1 cellular context compared by ENCODE assay signal in the genomic region with DNA sequence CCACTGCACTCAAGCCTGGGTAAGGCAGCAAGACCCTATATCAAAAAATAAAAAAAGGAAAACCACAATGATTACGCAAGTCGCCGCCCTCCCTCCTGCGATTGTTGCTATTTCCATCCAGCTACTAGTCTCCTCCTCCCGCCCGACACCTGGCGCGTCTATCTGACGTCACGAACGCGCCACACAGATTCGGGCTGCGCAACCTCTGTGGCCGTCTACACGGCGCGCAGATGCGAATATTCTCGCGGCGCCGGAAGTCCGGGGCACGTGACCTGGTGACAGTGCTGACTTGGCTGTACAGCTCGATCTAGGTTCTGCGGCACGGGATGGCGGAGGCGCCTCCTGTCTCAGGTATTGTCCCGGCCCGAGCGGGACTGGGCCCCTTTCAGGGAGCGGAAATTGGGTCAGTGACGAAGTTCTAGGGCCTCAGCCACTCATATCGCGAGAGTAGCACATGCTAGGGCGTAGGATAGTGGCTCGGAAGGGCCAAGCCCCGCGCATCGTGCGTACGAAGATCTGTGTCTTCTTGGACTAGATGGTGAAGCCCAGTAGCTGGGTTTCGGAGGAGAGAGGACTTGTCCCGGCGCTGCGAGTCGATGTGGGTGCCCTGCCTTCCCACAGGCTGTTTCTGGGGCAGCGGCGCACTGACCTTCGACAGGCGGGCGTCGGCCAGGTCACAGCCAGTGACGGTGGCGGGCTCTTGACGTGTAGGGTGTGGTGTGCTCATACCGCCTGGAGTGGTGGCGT.
A peak's percentile ranks its signal among the peaks of the same experiment; 100 is the strongest.
TF ChIP-seq lines count a peak whose summit lies in the region.

A gene (plus strand): TSS at position 270 of the 747 bp plus-strand sequence. CDS start 57 bp downstream, at position 327.

TF ChIP-seq in K562, 482 proteins besides CTCF, POLR2A, EP300 and RAD21 (continued from another document and continues in another):
- TF ChIP-seq, protein P1, sequence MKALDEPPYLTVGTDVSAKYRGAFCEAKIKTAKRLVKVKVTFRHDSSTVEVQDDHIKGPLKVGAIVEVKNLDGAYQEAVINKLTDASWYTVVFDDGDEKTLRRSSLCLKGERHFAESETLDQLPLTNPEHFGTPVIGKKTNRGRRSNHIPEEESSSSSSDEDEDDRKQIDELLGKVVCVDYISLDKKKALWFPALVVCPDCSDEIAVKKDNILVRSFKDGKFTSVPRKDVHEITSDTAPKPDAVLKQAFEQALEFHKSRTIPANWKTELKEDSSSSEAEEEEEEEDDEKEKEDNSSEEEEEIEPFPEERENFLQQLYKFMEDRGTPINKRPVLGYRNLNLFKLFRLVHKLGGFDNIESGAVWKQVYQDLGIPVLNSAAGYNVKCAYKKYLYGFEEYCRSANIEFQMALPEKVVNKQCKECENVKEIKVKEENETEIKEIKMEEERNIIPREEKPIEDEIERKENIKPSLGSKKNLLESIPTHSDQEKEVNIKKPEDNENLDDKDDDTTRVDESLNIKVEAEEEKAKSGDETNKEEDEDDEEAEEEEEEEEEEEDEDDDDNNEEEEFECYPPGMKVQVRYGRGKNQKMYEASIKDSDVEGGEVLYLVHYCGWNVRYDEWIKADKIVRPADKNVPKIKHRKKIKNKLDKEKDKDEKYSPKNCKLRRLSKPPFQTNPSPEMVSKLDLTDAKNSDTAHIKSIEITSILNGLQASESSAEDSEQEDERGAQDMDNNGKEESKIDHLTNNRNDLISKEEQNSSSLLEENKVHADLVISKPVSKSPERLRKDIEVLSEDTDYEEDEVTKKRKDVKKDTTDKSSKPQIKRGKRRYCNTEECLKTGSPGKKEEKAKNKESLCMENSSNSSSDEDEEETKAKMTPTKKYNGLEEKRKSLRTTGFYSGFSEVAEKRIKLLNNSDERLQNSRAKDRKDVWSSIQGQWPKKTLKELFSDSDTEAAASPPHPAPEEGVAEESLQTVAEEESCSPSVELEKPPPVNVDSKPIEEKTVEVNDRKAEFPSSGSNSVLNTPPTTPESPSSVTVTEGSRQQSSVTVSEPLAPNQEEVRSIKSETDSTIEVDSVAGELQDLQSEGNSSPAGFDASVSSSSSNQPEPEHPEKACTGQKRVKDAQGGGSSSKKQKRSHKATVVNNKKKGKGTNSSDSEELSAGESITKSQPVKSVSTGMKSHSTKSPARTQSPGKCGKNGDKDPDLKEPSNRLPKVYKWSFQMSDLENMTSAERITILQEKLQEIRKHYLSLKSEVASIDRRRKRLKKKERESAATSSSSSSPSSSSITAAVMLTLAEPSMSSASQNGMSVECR (CRISPR knock-in tag; IDR thresholded peaks at IDR 0.05): peak; percentile 66; the same call in 1 of the 2 replicates
- no peak for TF ChIP-seq EHMT2 (IDR thresholded peaks at IDR 0.05)
- no peak for TF ChIP-seq ZNF431 (CRISPR knock-in tag; IDR thresholded peaks at IDR 0.05)
- no peak for TF ChIP-seq ZFPM2 (CRISPR knock-in tag; IDR thresholded peaks at IDR 0.05)
- no peak for TF ChIP-seq TEAD2 (tag; IDR thresholded peaks at IDR 0.05)
- TF ChIP-seq SP1 (CRISPR knock-in tag; IDR thresholded peaks at IDR 0.05): peak; percentile 84
- TF ChIP-seq, protein P2, sequence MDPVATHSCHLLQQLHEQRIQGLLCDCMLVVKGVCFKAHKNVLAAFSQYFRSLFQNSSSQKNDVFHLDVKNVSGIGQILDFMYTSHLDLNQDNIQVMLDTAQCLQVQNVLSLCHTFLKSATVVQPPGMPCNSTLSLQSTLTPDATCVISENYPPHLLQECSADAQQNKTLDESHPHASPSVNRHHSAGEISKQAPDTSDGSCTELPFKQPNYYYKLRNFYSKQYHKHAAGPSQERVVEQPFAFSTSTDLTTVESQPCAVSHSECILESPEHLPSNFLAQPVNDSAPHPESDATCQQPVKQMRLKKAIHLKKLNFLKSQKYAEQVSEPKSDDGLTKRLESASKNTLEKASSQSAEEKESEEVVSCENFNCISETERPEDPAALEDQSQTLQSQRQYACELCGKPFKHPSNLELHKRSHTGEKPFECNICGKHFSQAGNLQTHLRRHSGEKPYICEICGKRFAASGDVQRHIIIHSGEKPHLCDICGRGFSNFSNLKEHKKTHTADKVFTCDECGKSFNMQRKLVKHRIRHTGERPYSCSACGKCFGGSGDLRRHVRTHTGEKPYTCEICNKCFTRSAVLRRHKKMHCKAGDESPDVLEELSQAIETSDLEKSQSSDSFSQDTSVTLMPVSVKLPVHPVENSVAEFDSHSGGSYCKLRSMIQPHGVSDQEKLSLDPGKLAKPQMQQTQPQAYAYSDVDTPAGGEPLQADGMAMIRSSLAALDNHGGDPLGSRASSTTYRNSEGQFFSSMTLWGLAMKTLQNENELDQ (CRISPR knock-in tag; IDR thresholded peaks at IDR 0.05; ENCODE audit: borderline replicate concordance): no peak
- TF ChIP-seq, protein P3, sequence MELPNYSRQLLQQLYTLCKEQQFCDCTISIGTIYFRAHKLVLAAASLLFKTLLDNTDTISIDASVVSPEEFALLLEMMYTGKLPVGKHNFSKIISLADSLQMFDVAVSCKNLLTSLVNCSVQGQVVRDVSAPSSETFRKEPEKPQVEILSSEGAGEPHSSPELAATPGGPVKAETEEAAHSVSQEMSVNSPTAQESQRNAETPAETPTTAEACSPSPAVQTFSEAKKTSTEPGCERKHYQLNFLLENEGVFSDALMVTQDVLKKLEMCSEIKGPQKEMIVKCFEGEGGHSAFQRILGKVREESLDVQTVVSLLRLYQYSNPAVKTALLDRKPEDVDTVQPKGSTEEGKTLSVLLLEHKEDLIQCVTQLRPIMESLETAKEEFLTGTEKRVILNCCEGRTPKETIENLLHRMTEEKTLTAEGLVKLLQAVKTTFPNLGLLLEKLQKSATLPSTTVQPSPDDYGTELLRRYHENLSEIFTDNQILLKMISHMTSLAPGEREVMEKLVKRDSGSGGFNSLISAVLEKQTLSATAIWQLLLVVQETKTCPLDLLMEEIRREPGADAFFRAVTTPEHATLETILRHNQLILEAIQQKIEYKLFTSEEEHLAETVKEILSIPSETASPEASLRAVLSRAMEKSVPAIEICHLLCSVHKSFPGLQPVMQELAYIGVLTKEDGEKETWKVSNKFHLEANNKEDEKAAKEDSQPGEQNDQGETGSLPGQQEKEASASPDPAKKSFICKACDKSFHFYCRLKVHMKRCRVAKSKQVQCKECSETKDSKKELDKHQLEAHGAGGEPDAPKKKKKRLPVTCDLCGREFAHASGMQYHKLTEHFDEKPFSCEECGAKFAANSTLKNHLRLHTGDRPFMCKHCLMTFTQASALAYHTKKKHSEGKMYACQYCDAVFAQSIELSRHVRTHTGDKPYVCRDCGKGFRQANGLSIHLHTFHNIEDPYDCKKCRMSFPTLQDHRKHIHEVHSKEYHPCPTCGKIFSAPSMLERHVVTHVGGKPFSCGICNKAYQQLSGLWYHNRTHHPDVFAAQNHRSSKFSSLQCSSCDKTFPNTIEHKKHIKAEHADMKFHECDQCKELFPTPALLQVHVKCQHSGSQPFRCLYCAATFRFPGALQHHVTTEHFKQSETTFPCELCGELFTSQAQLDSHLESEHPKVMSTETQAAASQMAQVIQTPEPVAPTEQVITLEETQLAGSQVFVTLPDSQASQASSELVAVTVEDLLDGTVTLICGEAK (IDR thresholded peaks at IDR 0.05): peak; percentile 87
- TF ChIP-seq, protein P3 (CRISPR knock-in tag; IDR thresholded peaks at IDR 0.05): no peak
- TF ChIP-seq, protein P4, sequence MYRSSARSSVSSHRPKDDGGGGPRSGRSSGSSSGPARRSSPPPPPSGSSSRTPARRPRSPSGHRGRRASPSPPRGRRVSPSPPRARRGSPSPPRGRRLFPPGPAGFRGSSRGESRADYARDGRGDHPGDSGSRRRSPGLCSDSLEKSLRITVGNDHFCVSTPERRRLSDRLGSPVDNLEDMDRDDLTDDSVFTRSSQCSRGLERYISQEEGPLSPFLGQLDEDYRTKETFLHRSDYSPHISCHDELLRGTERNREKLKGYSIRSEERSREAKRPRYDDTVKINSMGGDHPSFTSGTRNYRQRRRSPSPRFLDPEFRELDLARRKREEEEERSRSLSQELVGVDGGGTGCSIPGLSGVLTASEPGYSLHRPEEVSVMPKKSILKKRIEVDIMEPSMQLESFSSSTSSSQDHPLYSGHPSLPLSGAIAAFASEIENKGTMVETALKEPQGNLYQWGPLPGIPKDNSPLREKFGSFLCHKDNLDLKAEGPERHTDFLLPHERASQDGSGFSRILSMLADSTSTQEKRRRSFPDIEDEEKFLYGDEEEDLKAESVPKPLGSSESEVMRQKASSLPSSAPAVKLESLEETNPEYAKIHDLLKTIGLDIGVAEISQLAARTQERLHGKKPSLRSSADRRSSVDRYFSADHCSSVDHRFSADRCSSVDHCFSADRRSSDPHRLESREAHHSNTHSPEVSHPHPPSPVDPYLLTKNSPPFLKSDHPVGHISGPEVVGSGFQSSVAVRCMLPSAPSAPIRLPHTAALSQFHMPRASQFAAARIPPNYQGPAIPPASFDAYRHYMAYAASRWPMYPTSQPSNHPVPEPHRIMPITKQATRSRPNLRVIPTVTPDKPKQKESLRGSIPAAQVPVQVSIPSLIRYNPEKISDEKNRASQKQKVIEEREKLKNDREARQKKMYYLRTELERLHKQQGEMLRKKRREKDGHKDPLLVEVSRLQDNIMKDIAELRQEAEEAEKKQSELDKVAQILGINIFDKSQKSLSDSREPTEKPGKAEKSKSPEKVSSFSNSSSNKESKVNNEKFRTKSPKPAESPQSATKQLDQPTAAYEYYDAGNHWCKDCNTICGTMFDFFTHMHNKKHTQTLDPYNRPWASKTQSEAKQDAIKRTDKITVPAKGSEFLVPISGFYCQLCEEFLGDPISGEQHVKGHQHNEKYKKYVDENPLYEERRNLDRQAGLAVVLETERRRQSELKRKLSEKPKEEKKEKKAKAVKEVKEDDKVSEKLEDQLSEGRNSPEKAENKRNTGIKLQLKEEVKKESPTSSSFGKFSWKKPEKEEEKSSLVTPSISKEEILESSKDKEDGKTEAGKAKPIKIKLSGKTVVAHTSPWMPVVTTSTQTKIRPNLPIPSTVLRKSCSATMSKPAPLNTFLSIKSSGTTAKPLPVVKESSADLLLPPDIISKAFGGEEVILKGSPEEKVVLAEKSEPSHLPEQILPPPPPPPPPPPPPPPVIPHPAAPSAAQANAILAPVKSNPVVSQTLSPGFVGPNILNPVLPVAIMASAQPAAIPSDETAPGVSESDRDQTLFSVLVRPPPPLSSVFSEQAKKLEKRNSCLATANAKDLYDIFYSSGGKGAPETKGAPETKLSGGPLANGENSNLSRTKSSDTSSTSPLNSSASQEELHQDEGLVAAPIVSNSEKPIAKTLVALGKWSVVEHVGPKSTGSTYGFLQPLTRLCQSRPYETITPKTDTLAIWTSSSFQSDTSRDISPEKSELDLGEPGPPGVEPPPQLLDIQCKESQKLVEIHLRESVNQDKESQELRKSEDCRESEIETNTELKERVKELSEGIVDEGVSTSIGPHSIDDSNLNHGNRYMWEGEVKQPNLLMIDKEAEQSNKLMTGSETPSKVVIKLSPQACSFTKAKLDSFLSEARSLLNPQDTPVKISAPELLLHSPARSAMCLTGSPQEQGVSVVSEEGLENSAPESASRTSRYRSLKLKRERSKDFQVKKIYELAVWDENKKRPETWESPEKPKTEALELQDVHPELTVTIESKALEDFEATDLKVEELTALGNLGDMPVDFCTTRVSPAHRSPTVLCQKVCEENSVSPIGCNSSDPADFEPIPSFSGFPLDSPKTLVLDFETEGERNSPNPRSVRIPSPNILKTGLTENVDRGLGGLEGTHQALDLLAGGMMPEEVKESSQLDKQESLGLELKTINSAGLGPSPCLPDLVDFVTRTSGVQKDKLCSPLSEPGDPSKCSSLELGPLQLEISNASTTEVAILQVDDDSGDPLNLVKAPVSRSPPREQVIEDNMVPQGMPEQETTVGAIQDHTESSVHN (IDR thresholded peaks at IDR 0.05; ENCODE audit: borderline replicate concordance in 1 of 2, low read depth in 1 of 2): 0 out of 4 replicates have a peak, but pooled peaks of 1 of the 2 experiments have one; percentile 21
- no peak for TF ChIP-seq OTX1 (CRISPR knock-in tag; IDR thresholded peaks at IDR 0.05)
- no peak for TF ChIP-seq ARID2 (IDR thresholded peaks at IDR 0.05)
- TF ChIP-seq, protein P5, sequence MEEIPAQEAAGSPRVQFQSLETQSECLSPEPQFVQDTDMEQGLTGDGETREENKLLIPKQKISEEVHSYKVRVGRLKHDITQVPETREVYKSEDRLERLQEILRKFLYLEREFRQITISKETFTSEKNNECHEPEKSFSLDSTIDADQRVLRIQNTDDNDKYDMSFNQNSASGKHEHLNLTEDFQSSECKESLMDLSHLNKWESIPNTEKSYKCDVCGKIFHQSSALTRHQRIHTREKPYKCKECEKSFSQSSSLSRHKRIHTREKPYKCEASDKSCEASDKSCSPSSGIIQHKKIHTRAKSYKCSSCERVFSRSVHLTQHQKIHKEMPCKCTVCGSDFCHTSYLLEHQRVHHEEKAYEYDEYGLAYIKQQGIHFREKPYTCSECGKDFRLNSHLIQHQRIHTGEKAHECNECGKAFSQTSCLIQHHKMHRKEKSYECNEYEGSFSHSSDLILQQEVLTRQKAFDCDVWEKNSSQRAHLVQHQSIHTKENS (CRISPR knock-in tag; IDR thresholded peaks at IDR 0.05): no peak
- no peak for TF ChIP-seq MAFK (IDR thresholded peaks at IDR 0.05; ENCODE audit: low read length)
- no peak for TF ChIP-seq MTF1 (CRISPR knock-in tag; IDR thresholded peaks at IDR 0.05; ENCODE audit: borderline replicate concordance)
- 0 out of 2 replicates have a peak, but pooled peaks have one; percentile 41 for TF ChIP-seq ZNF76 (CRISPR knock-in tag; IDR thresholded peaks at IDR 0.05; ENCODE audit: borderline replicate concordance)
- TF ChIP-seq, protein P6, sequence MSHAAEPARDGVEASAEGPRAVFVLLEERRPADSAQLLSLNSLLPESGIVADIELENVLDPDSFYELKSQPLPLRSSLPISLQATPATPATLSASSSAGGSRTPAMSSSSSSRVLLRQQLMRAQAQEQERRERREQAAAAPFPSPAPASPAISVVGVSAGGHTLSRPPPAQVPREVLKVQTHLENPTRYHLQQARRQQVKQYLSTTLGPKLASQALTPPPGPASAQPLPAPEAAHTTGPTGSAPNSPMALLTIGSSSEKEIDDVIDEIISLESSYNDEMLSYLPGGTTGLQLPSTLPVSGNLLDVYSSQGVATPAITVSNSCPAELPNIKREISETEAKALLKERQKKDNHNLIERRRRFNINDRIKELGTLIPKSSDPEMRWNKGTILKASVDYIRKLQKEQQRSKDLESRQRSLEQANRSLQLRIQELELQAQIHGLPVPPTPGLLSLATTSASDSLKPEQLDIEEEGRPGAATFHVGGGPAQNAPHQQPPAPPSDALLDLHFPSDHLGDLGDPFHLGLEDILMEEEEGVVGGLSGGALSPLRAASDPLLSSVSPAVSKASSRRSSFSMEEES (CRISPR knock-in tag; IDR thresholded peaks at IDR 0.05): peak; percentile 98
